12 cellular contexts compared by ENCODE assay signal in the genomic region with DNA sequence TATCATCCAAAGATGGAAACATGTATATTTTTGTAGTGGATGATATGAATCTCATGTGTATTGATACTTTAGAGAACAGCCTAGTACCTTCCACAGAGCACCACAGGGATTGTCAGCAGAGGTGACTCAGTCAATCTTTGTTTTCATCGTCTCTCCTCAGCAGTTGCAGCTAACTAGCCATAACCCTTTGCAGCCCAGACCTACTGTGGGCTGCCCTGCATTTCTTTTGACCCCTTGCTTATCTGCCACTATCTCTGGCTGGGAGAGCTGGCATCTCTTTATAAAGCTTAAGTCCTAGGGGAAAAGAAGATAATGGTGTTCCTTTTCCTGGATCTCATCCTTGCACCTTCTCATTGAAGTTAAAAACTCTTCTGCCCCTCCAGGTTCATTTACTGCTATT.
"Had no signal": no experiment of that assay in that cellular context is flagged by ENCODE, and none has a peak within 500 bp of the region (broad histone marks: within the 10 kb centered on the region; RNA-seq: fewer than 3 reads in every experiment).

No MANE protein-coding gene starts in this region.

- DNase-seq: activated B cell treated with CpG ODN at 0.5 μM for 24 hours; activated CD4-positive, alpha-beta T cell treated with anti-CD3 and anti-CD28 coated beads, Interleukin-2, amount 10 ng/mL, durations not matched to agents 24 days and 14 days; activated naive CD4-positive, alpha-beta T cell treated with anti-CD3 and anti-CD28 coated beads for 36 hours; adrenal gland; effector memory CD8-positive, alpha-beta T cell; immature natural killer cell; mammary epithelial cell; sigmoid colon; stimulated activated naive CD8-positive, alpha-beta T cell treated with anti-CD3 and anti-CD28 coated beads, Interleukin-15, Interleukin-2, amounts not matched to agents 100 U/mL and 50 U/mL, for 24 hours; T-helper 17 cell had no signal

- H3K9me3 Mint-ChIP-seq: activated B cell treated with CpG ODN at 0.5 μM for 24 hours; activated CD4-positive, alpha-beta T cell treated with anti-CD3 and anti-CD28 coated beads, Interleukin-2, amount 10 ng/mL, durations not matched to agents 24 days and 14 days; activated naive CD4-positive, alpha-beta T cell treated with anti-CD3 and anti-CD28 coated beads for 36 hours; effector memory CD8-positive, alpha-beta T cell; immature natural killer cell; nephron had no signal

- H3K27ac Mint-ChIP-seq: activated B cell treated with CpG ODN at 0.5 μM for 24 hours; activated CD4-positive, alpha-beta T cell treated with anti-CD3 and anti-CD28 coated beads, Interleukin-2, amount 10 ng/mL, durations not matched to agents 24 days and 14 days; activated naive CD4-positive, alpha-beta T cell treated with anti-CD3 and anti-CD28 coated beads for 36 hours; immature natural killer cell; nephron; T-helper 17 cell had no signal

- H3K27ac ChIP-seq: adrenal gland, sigmoid colon, thoracic aorta had no signal

- H3K4me3 ChIP-seq: adrenal gland, sigmoid colon, thoracic aorta had no signal

- H3K27me3 ChIP-seq: adrenal gland, sigmoid colon had no signal

- H3K4me1 Mint-ChIP-seq: immature natural killer cell had no signal

- H3K27me3 Mint-ChIP-seq: activated B cell treated with CpG ODN at 0.5 μM for 24 hours; activated CD4-positive, alpha-beta T cell treated with anti-CD3 and anti-CD28 coated beads, Interleukin-2, amount 10 ng/mL, durations not matched to agents 24 days and 14 days; effector memory CD8-positive, alpha-beta T cell; T-helper 17 cell had no signal

- ATAC-seq: effector memory CD8-positive, alpha-beta T cell; stimulated activated naive CD8-positive, alpha-beta T cell treated with anti-CD3 and anti-CD28 coated beads, Interleukin-15, Interleukin-2, amounts not matched to agents 100 U/mL and 50 U/mL, for 24 hours; T-helper 17 cell had no signal

- H3K4me3 Mint-ChIP-seq: activated B cell treated with CpG ODN at 0.5 μM for 24 hours; activated CD4-positive, alpha-beta T cell treated with anti-CD3 and anti-CD28 coated beads, Interleukin-2, amount 10 ng/mL, durations not matched to agents 24 days and 14 days; activated naive CD4-positive, alpha-beta T cell treated with anti-CD3 and anti-CD28 coated beads for 36 hours; effector memory CD8-positive, alpha-beta T cell; immature natural killer cell; nephron; T-helper 17 cell had no signal

- H3K9me3 ChIP-seq: adrenal gland, sigmoid colon, thoracic aorta had no signal

- H3K4me1 ChIP-seq: adrenal gland had no signal
